ENCODE assay signal across 22 cellular contexts in the genomic region with DNA sequence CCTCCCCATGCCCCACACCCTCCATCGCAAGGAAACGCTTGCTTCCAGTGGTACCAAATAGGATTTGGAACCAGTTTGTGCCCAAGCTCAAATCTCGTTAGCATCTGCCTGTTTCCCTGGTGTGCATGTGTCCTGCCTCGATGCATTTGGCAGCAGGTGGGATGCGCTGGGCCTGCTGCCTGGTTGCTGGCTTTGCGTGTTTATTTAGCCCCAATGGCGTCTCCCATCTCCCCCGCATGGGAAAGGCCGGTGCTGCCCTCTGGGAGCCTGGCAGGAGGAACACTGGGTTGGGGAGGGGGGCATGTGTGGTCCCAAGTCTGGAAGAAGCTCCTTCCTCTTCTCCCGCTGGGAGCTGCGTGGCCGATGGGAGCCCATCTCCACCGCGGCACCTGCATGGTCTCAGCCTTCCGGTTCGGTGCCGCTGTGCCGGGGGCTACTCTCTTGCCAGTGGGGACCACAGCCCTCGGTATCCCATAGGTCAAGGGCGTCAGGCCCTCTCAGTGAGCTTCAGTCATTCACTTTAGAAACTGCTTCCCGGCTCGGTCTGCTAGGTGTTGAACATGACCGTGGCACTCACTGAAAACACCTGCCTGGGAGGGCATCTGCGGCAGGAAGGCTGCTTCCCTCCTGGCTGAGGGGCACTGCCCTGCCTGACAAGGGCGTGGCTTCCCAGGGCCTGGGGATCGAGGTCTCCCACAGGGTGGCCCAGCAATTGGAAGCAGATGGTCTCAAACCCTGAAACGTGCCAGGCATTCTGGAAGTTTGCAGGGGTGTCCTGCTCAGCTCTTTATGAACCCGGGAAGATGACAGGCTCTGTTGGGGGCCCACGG. TPM values are rescaled to one million over a fixed set of nuclear protein-coding genes. Genes with fewer than 3 reads are reported as not detected.
A peak's percentile ranks its signal among the peaks of the same experiment; 100 is the strongest.
DNase-seq lines count a peak whose midpoint lies in the region; ATAC-seq and TF ChIP-seq lines count a peak whose summit lies in the region.
"Had no signal": no experiment of that assay in that cellular context is flagged by ENCODE, and none has a peak within 500 bp of the region (broad histone marks: within the 10 kb centered on the region; RNA-seq: fewer than 3 reads in every experiment).

No MANE protein-coding gene starts in this region.

- no peak overlapping the region for H3K4me3 ChIP-seq in spleen
- H3K4me3 ChIP-seq: BLaER1 treated with 17β-estradiol and CSF1 and Interleukin-3, amounts not matched to agents 10 nM and 100 nM; MG63; SJCRH30 had no signal

- no peak overlapping the region for H3K27ac ChIP-seq in spleen
- H3K27ac ChIP-seq: BLaER1 treated with 17β-estradiol and CSF1 and Interleukin-3, amounts not matched to agents 10 nM and 100 nM; RWPE1; SJCRH30 had no signal

- no peaks in the 10 kb centered on the region for H3K4me1 ChIP-seq in spleen
- H3K4me1 ChIP-seq: BLaER1 treated with 17β-estradiol and CSF1 and Interleukin-3, amounts not matched to agents 10 nM and 100 nM had no signal

- peak; percentile 58 for DNase-seq in Right ventricle myocardium inferior (ENCODE audit: missing footprints)
- no peak for DNase-seq in cardiac septum (ENCODE audit: low spot score)
- DNase-seq in left ventricle myocardium superior = peak; percentile 15
- DNase-seq in spleen = peak; percentile 57
- no peak for DNase-seq in KBM-7
- DNase-seq in OCI-M1 (lab: John Stamatoyannopoulos, UW) = no peak
- DNase-seq in mesenteric fat pad (ENCODE audit: low spot score) = no peak
- DNase-seq: 8988T; CD4-positive, alpha-beta memory T cell; DMS153; MG63; NCI-H1417; NCI-H1930; NCI-H2227 treated with DMSO at 0.1 percent for 48 hours; NCI-H510A; NCI-H748 treated with DMSO at 0.1 percent for 48 hours; SJCRH30 had no signal

- H3K9me3 Mint-ChIP-seq in brain = peaks cover 0 to 6% (median 0%) of the 10 kb centered on the region in 5 experiments
- H3K9me3 Mint-ChIP-seq: CD4-positive, alpha-beta memory T cell had no signal

- H3K4me1 Mint-ChIP-seq in brain = peaks cover 25% of the 10 kb centered on the region
- H3K4me1 Mint-ChIP-seq: CD4-positive, alpha-beta memory T cell had no signal

- H3K27me3 Mint-ChIP-seq in brain = no peaks in the 10 kb centered on the region
- H3K27me3 Mint-ChIP-seq: CD4-positive, alpha-beta memory T cell had no signal

- WGBS in spleen, 5 donors = 79 to 89% (median 83%) methylated on average over 26 to 29 of the region's 29 CpGs

- H3K9me3 ChIP-seq in spleen = no peaks in the 10 kb centered on the region
- H3K9me3 ChIP-seq: BLaER1 treated with 17β-estradiol and CSF1 and Interleukin-3, amounts not matched to agents 10 nM and 100 nM; MG63; SJCRH30 had no signal

- peaks cover 23% of the 10 kb centered on the region for H3K36me3 Mint-ChIP-seq in brain

- peak overlapping the region in 3 of 5 experiments; percentile 60 to 92 (median 84) for H3K27ac Mint-ChIP-seq in brain
- H3K27ac Mint-ChIP-seq: CD4-positive, alpha-beta memory T cell had no signal

- no peak for TF ChIP-seq CTCF in brain (conservative IDR thresholded peaks at IDR 0.05)
- no peak for TF ChIP-seq CTCF in spleen (IDR thresholded peaks at IDR 0.05 in 8 of 11, conservative IDR thresholded peaks at IDR 0.05 in 3 of 11)

- H3K27me3 ChIP-seq in spleen (replicated peaks in 1 of 7) = peaks cover 0 to 4% (median 0%) of the 10 kb centered on the region in 7 donors
- H3K27me3 ChIP-seq: SJCRH30 had no signal

- intact Hi-C loops in Right ventricle myocardium inferior (cut with DNase I) (no loop called here), cardiac septum (cut with DNase I) (no loop called here), left ventricle myocardium superior (cut with micrococcal nuclease) (no loop called here), spleen (cut with DNase I; ENCODE audit: low total_unique reads) (no loop called here)

- no peak for TF ChIP-seq POLR2A in spleen (IDR thresholded peaks at IDR 0.05)

- in situ Hi-C loops in KBM-7 (cut with MboI; ENCODE audit: low pct_unique_long_range_greater_than_20kb, low sequenced_read_pairs) = no loop called here

- H3K4me3 Mint-ChIP-seq in brain = no peak overlapping the region
- H3K4me3 Mint-ChIP-seq: CD4-positive, alpha-beta memory T cell had no signal

- ATAC-seq in Right ventricle myocardium inferior (no peak), left ventricle myocardium superior (no peak)
- ATAC-seq: HCT116 had no signal

- H3K36me3 ChIP-seq in spleen = peaks cover 0 to 14% (median 0%) of the 10 kb centered on the region in 6 donors
- H3K36me3 ChIP-seq: BLaER1 treated with 17β-estradiol and CSF1 and Interleukin-3, amounts not matched to agents 10 nM and 100 nM; MG63; SJCRH30 had no signal

RNA-seq across cellular contexts. Expression of a gene that starts 11.8 kb away (rescaled TPM):
- total RNA-seq in Right ventricle myocardium inferior = not detected
- total RNA-seq in cardiac septum = 0.46 TPM
- 0.25 TPM for polyA plus RNA-seq in brain (ENCODE audit: insufficient read depth, low read depth, low replicate concordance)
- not detected for total RNA-seq in left ventricle myocardium superior
- total RNA-seq in spleen = not detected
- under 1 TPM in 1 of 3 donors, not detected in 2; 0.03 TPM for polyA plus RNA-seq in spleen
- total RNA-seq in mesenteric fat pad = 0.35 TPM
- total RNA-seq: CD4-positive, alpha-beta memory T cell; LHCN-M2; SJCRH30 had no signal
- polyA plus RNA-seq: CD4-positive, alpha-beta memory T cell had no signal

RNA-seq across cellular contexts. Expression of a gene that starts 28.8 kb away (rescaled TPM):
- total RNA-seq in Right ventricle myocardium inferior (5.2 TPM), cardiac septum (13.7 TPM), left ventricle myocardium superior (7.1 TPM), spleen (1 to 10 TPM; 1.6 to 6.4 (median 3.0) TPM), mesenteric fat pad (6.6 TPM)
- polyA plus RNA-seq in brain (ENCODE audit: insufficient read depth, low read depth, low replicate concordance) (0.46 TPM), spleen (1 to 10 TPM; 1.8 to 4.2 (median 2.0) TPM)
- total RNA-seq: CD4-positive, alpha-beta memory T cell had no signal
- polyA plus RNA-seq: CD4-positive, alpha-beta memory T cell had no signal

Comparison
In these comparisons a context has a peak if more than half of its experiments do, and no peak if none do; other contexts are left out.
1. DNase-seq: peak in Right ventricle myocardium inferior (single experiment), left ventricle myocardium superior (single experiment) and spleen (single experiment); none in cardiac septum (single experiment), KBM-7 (single experiment), OCI-M1 (single experiment) and mesenteric fat pad (single experiment).